Comparison of ENCODE assay signal across 17 cellular contexts in the genomic region with DNA sequence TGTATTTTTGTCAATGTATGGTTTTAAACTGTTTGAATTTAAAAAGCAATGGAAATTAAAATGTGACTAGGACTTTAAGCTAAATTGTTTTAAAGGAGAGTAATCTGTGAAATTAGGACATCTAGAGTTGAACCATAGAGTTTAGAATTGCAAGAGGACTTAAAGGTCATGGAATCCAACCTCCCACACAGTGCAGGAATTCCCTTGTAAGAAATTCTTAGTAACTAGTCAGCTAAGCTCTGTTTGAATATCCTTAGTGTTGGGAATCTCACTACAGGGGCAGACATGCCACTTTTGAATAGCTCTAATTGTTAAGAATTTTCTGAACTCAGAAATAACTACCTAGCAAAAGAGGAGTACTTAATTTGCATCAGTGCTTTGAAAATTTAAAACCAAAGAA.
DNase-seq lines count a peak whose midpoint lies in the region; ATAC-seq and TF ChIP-seq lines count a peak whose summit lies in the region.
"Had no signal": no experiment of that assay in that cellular context is flagged by ENCODE, and none has a peak within 500 bp of the region (broad histone marks: within the 10 kb centered on the region; RNA-seq: fewer than 3 reads in every experiment).

No MANE protein-coding gene starts in this region.

- no peaks in the 10 kb centered on the region for H3K9me3 ChIP-seq in fibroblast of lung (ENCODE audit: control insufficient read depth, insufficient read depth, low read depth, low read length)
- H3K9me3 ChIP-seq: BLaER1 had no signal

- no peak overlapping the region for H3K27ac ChIP-seq in fibroblast of lung (ENCODE audit: insufficient read depth, low read length)
- H3K27ac ChIP-seq: BLaER1, KMS-11, PC-9 had no signal

- H2AFZ ChIP-seq in fibroblast of lung (ENCODE audit: low read length), result no peak overlapping the region
- H2AFZ ChIP-seq: PC-9 had no signal

- no peak overlapping the region for H3K4me2 ChIP-seq in fibroblast of lung (ENCODE audit: extremely low read depth, insufficient read depth, low read length)
- H3K4me2 ChIP-seq: BLaER1, KMS-11, PC-9 had no signal

- no peaks in the 10 kb centered on the region for H3K4me1 ChIP-seq in fibroblast of lung (ENCODE audit: control insufficient read depth, extremely low read depth, insufficient read depth, low read length)
- H3K4me1 ChIP-seq: BLaER1 had no signal

- H3K9ac ChIP-seq in fibroblast of lung (ENCODE audit: insufficient read depth, low read length), result no peak overlapping the region
- H3K9ac ChIP-seq: BLaER1, KMS-11 had no signal

- no peaks in the 10 kb centered on the region for H3K79me2 ChIP-seq in fibroblast of lung (ENCODE audit: control insufficient read depth, insufficient read depth, low read length)

- H3K27me3 ChIP-seq in fibroblast of lung (ENCODE audit: control insufficient read depth, insufficient read depth, low read length), result no peaks in the 10 kb centered on the region
- H3K27me3 ChIP-seq: BLaER1 had no signal

- H3K4me3 ChIP-seq in fibroblast of lung (replicated peaks in 1 of 4; ENCODE audit: control extremely low read depth in 1 of 4, insufficient read depth in 1 of 4, low read depth in 3 of 4, low read length in 4 of 4), result no peak overlapping the region
- no peak overlapping the region for H3K4me3 ChIP-seq in skeletal muscle cell (ENCODE audit: low read depth, low read length)
- H3K4me3 ChIP-seq: BLaER1, PC-9 had no signal

- peak; percentile 84 for DNase-seq in amniotic epithelial cell (ENCODE audit: low read depth)
- peak; percentile 15 to 69 for DNase-seq in fibroblast of lung (ENCODE audit: low read depth in 2 of 2)
- peak; percentile 14 for DNase-seq in kidney tubule cell (ENCODE audit: low spot score)
- peak; percentile 20 for DNase-seq in skeletal muscle cell (ENCODE audit: low read depth)
- DNase-seq in omental fat pad (ENCODE audit: low spot score), result no peak
- DNase-seq in stimulated activated naive CD8-positive, alpha-beta T cell treated with anti-CD3 and anti-CD28 coated beads, Interleukin-15, Interleukin-2, amounts not matched to agents 100 U/mL and 50 U/mL, for 24 hours, result no peak
- DNase-seq in stimulated activated naive CD4-positive, alpha-beta T cell (lab: John Stamatoyannopoulos, UW), result no peak
- DNase-seq: CD8-positive, alpha-beta memory T cell; DMS 273 treated with DMSO at 0.1 percent for 48 hours; NCI-H1092; NCI-H1694; NCI-H2107; NCI-H69; PC-9 had no signal

- ATAC-seq in omental fat pad (ENCODE audit: low FRiP score), result no peak
- ATAC-seq in GM18870 (IDR thresholded peaks at IDR 0.05; ENCODE audit: unreplicated experiment), result no peak
- ATAC-seq in stimulated activated naive CD8-positive, alpha-beta T cell treated with anti-CD3 and anti-CD28 coated beads, Interleukin-15, Interleukin-2, amounts not matched to agents 100 U/mL and 50 U/mL, for 24 hours, result no peak

- H4K20me1 ChIP-seq in fibroblast of lung (ENCODE audit: control insufficient read depth, extremely low read depth, insufficient read depth, low read length), result no peaks in the 10 kb centered on the region
- H4K20me1 ChIP-seq: BLaER1 had no signal

- no peak for TF ChIP-seq CTCF in fibroblast of lung (conservative IDR thresholded peaks at IDR 0.05 in 1 of 2, IDR thresholded peaks at IDR 0.05 in 1 of 2; ENCODE audit: low read depth in 1 of 2, low read length in 2 of 2)
- no peak for TF ChIP-seq CTCF in omental fat pad (IDR thresholded peaks at IDR 0.05)

- no peaks in the 10 kb centered on the region for H3K36me3 ChIP-seq in fibroblast of lung (ENCODE audit: control insufficient read depth, insufficient read depth, low read length)
- H3K36me3 ChIP-seq: BLaER1 had no signal

Comparison
In these comparisons a context has a peak if more than half of its experiments do, and no peak if none do; other contexts are left out.
1. DNase-seq: peak in amniotic epithelial cell (single experiment), fibroblast of lung (2 of 2), kidney tubule cell (single experiment) and skeletal muscle cell (single experiment); none in omental fat pad (single experiment), stimulated activated naive CD8-positive, alpha-beta T cell treated with anti-CD3 and anti-CD28 coated beads, Interleukin-15, Interleukin-2, amounts not matched to agents 100 U/mL and 50 U/mL, for 24 hours (single experiment) and stimulated activated naive CD4-positive, alpha-beta T cell (0 of 6).